36 cellular contexts compared by ENCODE assay signal in genomic region chr16:20255002-20255401, GRCh38.
A peak's percentile ranks its signal among the peaks of the same experiment; 100 is the strongest.
DNase-seq lines count a peak whose midpoint lies in the region; ATAC-seq, FAIRE-seq and TF ChIP-seq lines count a peak whose summit lies in the region.
"Had no signal": no experiment of that assay in that cellular context is flagged by ENCODE, and none has a peak within 500 bp of the region (broad histone marks: within the 10 kb centered on the region; RNA-seq: fewer than 3 reads in every experiment).

No MANE protein-coding gene starts in this region.

- H2BK5ac ChIP-seq in H1 (ENCODE audit: low read depth, low read length): no peak overlapping the region

- no peak overlapping the region for H3K4me3 Mint-ChIP-seq in GM23338
- H3K4me3 Mint-ChIP-seq: B cell; CD14-positive monocyte; CD4-positive, alpha-beta memory T cell; CD4-positive, alpha-beta T cell; CD4-positive, CD25-positive, alpha-beta regulatory T cell; CD8-positive, alpha-beta memory T cell; CD8-positive, alpha-beta T cell had no signal

- no peak for TF ChIP-seq CTCF in HepG2 (CRISPR knock-in tag; IDR thresholded peaks at IDR 0.05)
- TF ChIP-seq CTCF in right lobe of liver (IDR thresholded peaks at IDR 0.05): no peak
- no peak for TF ChIP-seq CTCF in GM23338 (conservative IDR thresholded peaks at IDR 0.05; ENCODE audit: low read depth in 2 of 2)
- no peak for TF ChIP-seq CTCF in K562 (IDR thresholded peaks at IDR 0.05 in 2 of 3, conservative IDR thresholded peaks at IDR 0.05 in 1 of 3; ENCODE audit: insufficient read depth in 2 of 3, low read depth in 1 of 3, low read length in 3 of 3)
- no peak for TF ChIP-seq CTCF in H1 (IDR thresholded peaks at IDR 0.05; ENCODE audit: control extremely low read depth in 1 of 3, insufficient read depth in 1 of 3, low read depth in 1 of 3, low read length in 3 of 3)

- H2BK120ac ChIP-seq in H1 (replicated peaks; ENCODE audit: low read depth, low read length): no peak overlapping the region

- POLR2A ChIA-PET in HepG2 (lab: Yijun Ruan, JAX) (no interaction called here), K562 (lab: Yijun Ruan, JAX) (no interaction called here), H1 (lab: Charles Lee; ENCODE audit: partially characterized antibody) (no interaction called here)

- H3K9me3 Mint-ChIP-seq in GM23338: peaks cover 8% of the 10 kb centered on the region; the same call in 2 of the 3 replicates
- H3K9me3 Mint-ChIP-seq: CD4-positive, alpha-beta T cell had no signal

- H3K79me1 ChIP-seq in H1 (ENCODE audit: low read depth, low read length): no peaks in the 10 kb centered on the region

- H3K36me3 ChIP-seq in HepG2 (replicated peaks in 1 of 2; ENCODE audit: control insufficient read depth in 1 of 2, insufficient read depth in 2 of 2, low read length in 2 of 2) (no peaks in the 10 kb centered on the region), right lobe of liver (no peaks in the 10 kb centered on the region), GM23338 (ENCODE audit: insufficient read depth) (no peaks in the 10 kb centered on the region), K562 (ENCODE audit: control insufficient read depth, insufficient read depth, low read length) (no peaks in the 10 kb centered on the region), H1 (ENCODE audit: control insufficient read depth in 2 of 4, insufficient read depth in 4 of 4, low read length in 3 of 4) (no peaks in the 10 kb centered on the region)
- H3K36me3 ChIP-seq: BE2C; BLaER1; BLaER1 treated with 17β-estradiol and CSF1 and Interleukin-3, amounts not matched to agents 10 nM and 100 nM had no signal

- CTCF ChIA-PET in HepG2 (lab: Yijun Ruan, JAX; ENCODE audit: low intra/inter-chr PET ratio, low total read pairs): no interaction called here
- CTCF ChIA-PET in K562 (lab: Yijun Ruan, JAX; ENCODE audit: low intra/inter-chr PET ratio): no interaction called here
- CTCF ChIA-PET in H1 (lab: Charles Lee; ENCODE audit: partially characterized antibody): interaction anchor here (1.8 kb wide), 1 partner anchor 23 kb away, joined by 5 read pairs; no protein-coding TSS in a partner anchor

- no peak overlapping the region for H3K4ac ChIP-seq in H1 (replicated peaks; ENCODE audit: insufficient read length, low read depth, low read length)

- H3K9ac ChIP-seq in HepG2 (ENCODE audit: insufficient read depth, low read depth, low read length): no peak overlapping the region
- H3K9ac ChIP-seq in K562 (ENCODE audit: insufficient read depth in 1 of 2, low read depth in 2 of 2, low read length in 2 of 2): no peak overlapping the region
- no peak overlapping the region for H3K9ac ChIP-seq in H1 (replicated peaks in 1 of 4; ENCODE audit: extremely low read depth in 1 of 4, low read depth in 3 of 4, low read length in 3 of 4)
- H3K9ac ChIP-seq: BLaER1; BLaER1 treated with 17β-estradiol and CSF1 and Interleukin-3, amounts not matched to agents 10 nM and 100 nM had no signal

- no peak for DNase-seq in HepG2 (ENCODE audit: low spot score)
- no peak for DNase-seq in right lobe of liver
- no peak for DNase-seq in GM23338 (ENCODE audit: low spot score)
- DNase-seq in K562 (ENCODE audit: extremely low read depth in 1 of 4, low spot score in 3 of 4): no peak
- no peak for DNase-seq in H1 (ENCODE audit: low read depth in 1 of 2, low spot score in 2 of 2)
- no peak for DNase-seq in HuH-7 (ENCODE audit: low spot score)
- DNase-seq in DMS79 (lab: John Stamatoyannopoulos, UW): no peak
- DNase-seq: 8988T; ACHN; AML-193; BE2C; C1 segment of cervical spinal cord; Caco-2; Calu3; CD4-positive, alpha-beta memory T cell; CD4-positive, alpha-beta T cell; CD4-positive, CD25-positive, alpha-beta regulatory T cell; CD8-positive, alpha-beta memory T cell; CD8-positive, alpha-beta T cell; COR-L47; DMS 273 treated with DMSO at 0.1 percent for 48 hours; DMS153; DMS53; DMS79 treated with DMSO at 0.1 percent for 48 hours; DND-41; EL had no signal

- H3K27ac Mint-ChIP-seq in GM23338: no peak overlapping the region
- H3K27ac Mint-ChIP-seq: B cell; CD14-positive monocyte; CD4-positive, alpha-beta memory T cell; CD4-positive, alpha-beta T cell; CD4-positive, CD25-positive, alpha-beta regulatory T cell; CD8-positive, alpha-beta T cell had no signal

- no peak for TF ChIP-seq EP300 in HepG2 (IDR thresholded peaks at IDR 0.05; ENCODE audit: low read depth in 2 of 2, low read length in 2 of 2)
- no peak for TF ChIP-seq EP300 in HepG2 (CRISPR knock-in tag; IDR thresholded peaks at IDR 0.05; ENCODE audit: borderline replicate concordance)
- TF ChIP-seq EP300 in K562 (IDR thresholded peaks at IDR 0.05; ENCODE audit: low read length): no peak
- TF ChIP-seq EP300 in H1 (IDR thresholded peaks at IDR 0.05; ENCODE audit: borderline replicate concordance in 1 of 2, low read depth in 2 of 2, low read length in 2 of 2): no peak

- H3K27me3 Mint-ChIP-seq in GM23338 (ENCODE audit: insufficient read depth, low read depth, poor library complexity): peaks cover 3% of the 10 kb centered on the region
- H3K27me3 Mint-ChIP-seq: CD4-positive, CD25-positive, alpha-beta regulatory T cell; CD8-positive, alpha-beta memory T cell had no signal

- H3K4me1 ChIP-seq in HepG2 (ENCODE audit: insufficient read depth, low read length) (no peaks in the 10 kb centered on the region), right lobe of liver (no peaks in the 10 kb centered on the region), GM23338 (ENCODE audit: insufficient read depth) (peaks cover 8% of the 10 kb centered on the region; the same call in 1 of the 2 replicates), K562 (replicated peaks in 1 of 2; ENCODE audit: control insufficient read depth in 2 of 2, insufficient read depth in 2 of 2, low read length in 2 of 2) (no peaks in the 10 kb centered on the region), H1 (replicated peaks in 1 of 4; ENCODE audit: control insufficient read depth in 3 of 4, insufficient read depth in 4 of 4, low read length in 3 of 4) (peaks cover 0 to 10% (median 2%) of the 10 kb centered on the region in 4 experiments; a peak in 2 of 7 replicates)
- H3K4me1 ChIP-seq: A549, BE2C, BLaER1, Caco-2 had no signal

- H2BK12ac ChIP-seq in H1 (ENCODE audit: low read depth, low read length): no peak overlapping the region

- peaks cover 16% of the 10 kb centered on the region for H3K4me1 Mint-ChIP-seq in GM23338
- H3K4me1 Mint-ChIP-seq: B cell; CD4-positive, alpha-beta memory T cell; CD4-positive, CD25-positive, alpha-beta regulatory T cell; CD8-positive, alpha-beta memory T cell had no signal

- H3K9me3 ChIP-seq in HepG2 (ENCODE audit: low read length): no peaks in the 10 kb centered on the region
- no peaks in the 10 kb centered on the region for H3K9me3 ChIP-seq in right lobe of liver
- H3K9me3 ChIP-seq in K562 (replicated peaks; ENCODE audit: control insufficient read depth, insufficient read depth, low read depth, low read length): no peaks in the 10 kb centered on the region
- peaks cover 2 to 3% of the 10 kb centered on the region in 2 experiments; a peak in 1 of 4 replicates for H3K9me3 ChIP-seq in H1 (ENCODE audit: insufficient read depth in 2 of 2, low read depth in 1 of 2, low read length in 1 of 2)
- H3K9me3 ChIP-seq: A549, BE2C, Caco-2 had no signal

- H4K91ac ChIP-seq in H1 (replicated peaks; ENCODE audit: insufficient read length, low read length): no peak overlapping the region

- ATAC-seq in HepG2 (no peak), right lobe of liver (no peak), GM23338 (no peak), K562 (no peak), GM18907 (IDR thresholded peaks at IDR 0.05; ENCODE audit: unreplicated experiment) (no peak)
- ATAC-seq: A549; CD8-positive, alpha-beta T cell had no signal

- no peaks in the 10 kb centered on the region for H3F3A ChIP-seq in GM23338 (replicated peaks; ENCODE audit: low read depth)

- 2% methylated on average over 1 of the region's 1 CpG for WGBS in HepG2 (ENCODE audit: low lambda C conversion rate)
- 33% methylated on average over 1 of the region's 1 CpG for WGBS in right lobe of liver (ENCODE audit: insufficient coverage, low coverage, low lambda C conversion rate, missing lambda C conversion rate)
- WGBS in K562 (ENCODE audit: insufficient coverage, low coverage, missing lambda C conversion rate): 0% methylated on average over 1 of the region's 1 CpG
- 65% methylated on average over 1 of the region's 1 CpG; no CpG with 5 or more reads in 1 of the 2 experiments for WGBS in H1 (ENCODE audit: extremely low coverage in 1 of 2, insufficient coverage in 1 of 2, insufficient read length in 1 of 2, insufficient replicate concordance in 2 of 2, low coverage in 1 of 2, low lambda C conversion rate in 2 of 2, missing lambda C conversion rate in 1 of 2), 2 experiments

- no peaks in the 10 kb centered on the region for H3K9me2 ChIP-seq in GM23338 (ENCODE audit: insufficient read depth)

- H3K4me2 ChIP-seq in HepG2 (ENCODE audit: low read depth, low read length) (no peak overlapping the region), GM23338 (0 out of 2 replicates have a peak overlapping the region, but pooled peaks have one; percentile 16), K562 (ENCODE audit: insufficient read depth, low read length) (no peak overlapping the region), H1 (ENCODE audit: insufficient read depth in 1 of 2, low read depth in 2 of 2, low read length in 2 of 2) (no peak overlapping the region)
- H3K4me2 ChIP-seq: A549; BLaER1; BLaER1 treated with 17β-estradiol and CSF1 and Interleukin-3, amounts not matched to agents 10 nM and 100 nM had no signal

- no peaks in the 10 kb centered on the region for H4K20me1 ChIP-seq in HepG2 (ENCODE audit: insufficient read depth, low read length)
- H4K20me1 ChIP-seq in GM23338 (replicated peaks; ENCODE audit: insufficient read depth): no peaks in the 10 kb centered on the region
- no peaks in the 10 kb centered on the region for H4K20me1 ChIP-seq in K562 (replicated peaks; ENCODE audit: control insufficient read depth, insufficient read depth, low read length)
- no peaks in the 10 kb centered on the region for H4K20me1 ChIP-seq in H1 (replicated peaks in 1 of 2; ENCODE audit: control insufficient read depth in 1 of 2, insufficient read depth in 2 of 2, low read length in 2 of 2)
- H4K20me1 ChIP-seq: BLaER1; BLaER1 treated with 17β-estradiol and CSF1 and Interleukin-3, amounts not matched to agents 10 nM and 100 nM had no signal

- no peak overlapping the region for H3K14ac ChIP-seq in H1 (ENCODE audit: insufficient read length)

- no peak overlapping the region for H3K18ac ChIP-seq in H1 (ENCODE audit: extremely low read depth, low read length)

- intact Hi-C loops in HepG2 (cut with micrococcal nuclease; ENCODE audit: unreplicated experiment): no loop called here
- intact Hi-C loops in right lobe of liver (cut with DNase I): no loop called here
- intact Hi-C loops in K562 (cut with micrococcal nuclease): no loop called here

- H3K4me3 ChIP-seq in HepG2 (replicated peaks in 1 of 3; ENCODE audit: insufficient read depth in 1 of 3, low read depth in 2 of 3, low read length in 3 of 3) (no peak overlapping the region), right lobe of liver (no peak overlapping the region), GM23338 (no peak overlapping the region), K562 (no peak overlapping the region), H1 (ENCODE audit: extremely low read depth in 1 of 4, insufficient read depth in 2 of 4, low read depth in 3 of 4, low read length in 4 of 4) (no peak overlapping the region)
- H3K4me3 ChIP-seq: A549; BLaER1; BLaER1 treated with 17β-estradiol and CSF1 and Interleukin-3, amounts not matched to agents 10 nM and 100 nM had no signal

- H2AFZ ChIP-seq in HepG2 (ENCODE audit: low read length) (no peak overlapping the region), GM23338 (no peak overlapping the region), K562 (ENCODE audit: low read depth, low read length) (no peak overlapping the region), H1 (ENCODE audit: low read length) (no peak overlapping the region)

- no peak overlapping the region for H2BK15ac ChIP-seq in H1 (ENCODE audit: low read length)

- H3K56ac ChIP-seq in H1 (replicated peaks; ENCODE audit: insufficient read length, low read depth, low read length): no peak overlapping the region

- H3K27me3 ChIP-seq in HepG2 (ENCODE audit: control insufficient read depth in 1 of 2, insufficient read depth in 2 of 2, low read length in 2 of 2): 0 out of 5 replicates have a peak, but pooled peaks cover 0 to 2% of the 10 kb centered on the region in 2 experiments
- H3K27me3 ChIP-seq in right lobe of liver: no peaks in the 10 kb centered on the region
- no peaks in the 10 kb centered on the region for H3K27me3 ChIP-seq in GM23338 (ENCODE audit: insufficient read depth)
- H3K27me3 ChIP-seq in K562 (ENCODE audit: control insufficient read depth in 2 of 2, insufficient read depth in 2 of 2, low read length in 2 of 2): no peaks in the 10 kb centered on the region
- H3K27me3 ChIP-seq in H1 (replicated peaks in 1 of 4; ENCODE audit: control insufficient read depth in 3 of 4, extremely low read depth in 1 of 4, insufficient read depth in 3 of 4, low read length in 3 of 4): no peaks in the 10 kb centered on the region
- H3K27me3 ChIP-seq: BE2C; BLaER1; BLaER1 treated with 17β-estradiol and CSF1 and Interleukin-3, amounts not matched to agents 10 nM and 100 nM had no signal

- no peaks in the 10 kb centered on the region; the same call in 2 of the 3 replicates for H3K36me3 Mint-ChIP-seq in GM23338 (ENCODE audit: low read depth)
- H3K36me3 Mint-ChIP-seq: CD14-positive monocyte; CD4-positive, alpha-beta memory T cell; CD4-positive, CD25-positive, alpha-beta regulatory T cell; CD8-positive, alpha-beta memory T cell; CD8-positive, alpha-beta T cell had no signal

- no peaks in the 10 kb centered on the region for H3K79me2 ChIP-seq in HepG2 (ENCODE audit: insufficient read depth, low read length)
- H3K79me2 ChIP-seq in GM23338 (replicated peaks; ENCODE audit: insufficient read depth): no peaks in the 10 kb centered on the region
- H3K79me2 ChIP-seq in K562 (ENCODE audit: control insufficient read depth, insufficient read depth, low read length): no peaks in the 10 kb centered on the region
- H3K79me2 ChIP-seq in H1 (ENCODE audit: control insufficient read depth in 1 of 2, insufficient read depth in 2 of 2, low read length in 2 of 2): no peaks in the 10 kb centered on the region

- no peaks in the 10 kb centered on the region for H3K9me1 ChIP-seq in K562 (ENCODE audit: control insufficient read depth, insufficient read depth, low read length)

- no peak overlapping the region for H3K23ac ChIP-seq in H1 (ENCODE audit: insufficient read length)

- no peak for TF ChIP-seq POLR2A in HepG2 (IDR thresholded peaks at IDR 0.05; ENCODE audit: insufficient read depth in 1 of 2, low read depth in 2 of 2, low read length in 2 of 2)
- no peak for TF ChIP-seq POLR2A in right lobe of liver (IDR thresholded peaks at IDR 0.05)
- TF ChIP-seq POLR2A in K562 (conservative IDR thresholded peaks at IDR 0.05): no peak
- no peak for TF ChIP-seq POLR2A in H1 (IDR thresholded peaks at IDR 0.05; ENCODE audit: control extremely low read depth in 1 of 2, low read depth in 2 of 2, low read length in 2 of 2)

- in situ Hi-C loops in HepG2 (cut with HindIII; ENCODE audit: extremely low pct_ligation_motif_present, low pct_unique_long_range_greater_than_20kb) (no loop called here), K562 (cut with MboI) (no loop called here)

- no peak overlapping the region for H2BK20ac ChIP-seq in H1 (ENCODE audit: low read length)

- no peak for FAIRE-seq in HepG2 (lab: Jason Lieb, UNC)
- FAIRE-seq in K562 (lab: Jason Lieb, UNC): no peak
- no peak for FAIRE-seq in H1 (lab: Jason Lieb, UNC)
- FAIRE-seq: A204.1, A549, D721Med had no signal

- no peak overlapping the region for H3K27ac ChIP-seq in HepG2 (ENCODE audit: extremely low read length, insufficient read depth, low read length)
- H3K27ac ChIP-seq in right lobe of liver: no peak overlapping the region
- no peak overlapping the region for H3K27ac ChIP-seq in GM23338 (ENCODE audit: low read depth)
- H3K27ac ChIP-seq in K562 (ENCODE audit: extremely low read depth, low read depth, low read length): no peak overlapping the region
- H3K27ac ChIP-seq in H1 (ENCODE audit: low read depth, low read length): no peak overlapping the region
- H3K27ac ChIP-seq: 22Rv1; A549; BLaER1; BLaER1 treated with 17β-estradiol and CSF1 and Interleukin-3, amounts not matched to agents 10 nM and 100 nM; C4-2B had no signal

- no TSS peak for BruUV-seq in HepG2 (replicated peaks; lab: Mats Ljungman, UMichigan)
- BruUV-seq in K562 (replicated peaks; lab: Mats Ljungman, UMichigan): no TSS peak

- TF ChIP-seq RAD21 in HepG2 (CRISPR knock-in tag; IDR thresholded peaks at IDR 0.05): no peak
- no peak for TF ChIP-seq RAD21 in K562 (CRISPR knock-in tag; conservative IDR thresholded peaks at IDR 0.05 in 1 of 2, IDR thresholded peaks at IDR 0.05 in 1 of 2)
- no peak for TF ChIP-seq RAD21 in H1 (IDR thresholded peaks at IDR 0.05 in 1 of 2, conservative IDR thresholded peaks at IDR 0.05 in 1 of 2; ENCODE audit: low read depth in 2 of 2, low read length in 2 of 2)

- no peak overlapping the region for H2AK5ac ChIP-seq in H1 (ENCODE audit: low read depth, low read length)

- H4K8ac ChIP-seq in H1 (ENCODE audit: extremely low read depth, insufficient read depth, low read length): no peak overlapping the region

- no peak overlapping the region for H4K5ac ChIP-seq in H1 (ENCODE audit: insufficient read length, low read depth, low read length)

- no peaks in the 10 kb centered on the region for H3K23me2 ChIP-seq in H1 (ENCODE audit: low read depth, low read length)

Comparison
In these comparisons a context has a peak if more than half of its experiments do, and no peak if none do; other contexts are left out.
1. Of the 241 proteins assayed by ChIP-seq in both HepG2 and K562: peak only in HepG2: none; only in K562: ADNP and ESRRA; in both: none; in neither: 239.